ENCODE assay signal across 11 cellular contexts in genomic region chr17:73430165-73430680, GRCh38.
DNase-seq lines count a peak whose midpoint lies in the region; ATAC-seq, FAIRE-seq and TF ChIP-seq lines count a peak whose summit lies in the region.
"Had no signal": no experiment of that assay in that cellular context is flagged by ENCODE, and none has a peak within 500 bp of the region (broad histone marks: within the 10 kb centered on the region; RNA-seq: fewer than 3 reads in every experiment).

No MANE protein-coding gene starts in this region.

- ATAC-seq in Right ventricle myocardium superior (ENCODE audit: poor library complexity), result no peak
- no peak for ATAC-seq in heart right ventricle
- ATAC-seq in WTC11, result no peak
- no peak for ATAC-seq in GM21447 (IDR thresholded peaks at IDR 0.05; ENCODE audit: unreplicated experiment)

- TF ChIP-seq CTCF in heart right ventricle (IDR thresholded peaks at IDR 0.05) (no peak), WTC11 (IDR thresholded peaks at IDR 0.05) (no peak), foreskin fibroblast (IDR thresholded peaks at IDR 0.05; ENCODE audit: low read depth, low read length) (no peak)

- 78 to 83% methylated on average over 9 of the region's 9 CpGs for WGBS in heart right ventricle, 2 donors

- no peaks in the 10 kb centered on the region for H3K36me3 Mint-ChIP-seq in WTC11
- H3K36me3 Mint-ChIP-seq: activated CD4-positive, alpha-beta memory T cell treated with anti-CD3 and anti-CD28 coated beads for 36 hours had no signal

- POLR2A ChIA-PET in WTC11 (lab: Charles Lee), result interaction anchor here (0.6 kb wide), 1 partner anchor 472 kb away, joined by 3 read pairs; no protein-coding TSS in a partner anchor

- DNase-seq in Right ventricle myocardium superior, result peak; percentile 28
- no peak for DNase-seq in heart right ventricle
- peak; percentile 16 for DNase-seq in NCI-H2029 (lab: John Stamatoyannopoulos, UW)
- no peak for DNase-seq in WTC11 (ENCODE audit: low spot score)
- no peak for DNase-seq in urothelium cell line (ENCODE audit: low spot score)
- no peak for DNase-seq in activated naive CD4-positive, alpha-beta T cell treated with anti-CD3 and anti-CD28 coated beads, Interleukin-2, amount 50 U/mL, for 16 hours
- no peak for DNase-seq in foreskin fibroblast

- no peak overlapping the region for H3K4me3 Mint-ChIP-seq in WTC11
- H3K4me3 Mint-ChIP-seq: activated CD4-positive, alpha-beta memory T cell treated with anti-CD3 and anti-CD28 coated beads for 36 hours had no signal

- H3K9me3 Mint-ChIP-seq in WTC11, result no peaks in the 10 kb centered on the region
- H3K9me3 Mint-ChIP-seq: activated CD4-positive, alpha-beta memory T cell treated with anti-CD3 and anti-CD28 coated beads for 36 hours had no signal

- intact Hi-C loops in Right ventricle myocardium superior (cut with DNase I) (no loop called here), heart right ventricle (cut with DNase I) (loop anchor here (5.0 to 10.0 kb wide), 10 partner anchors 105 to 747 kb away; partner anchors contain the start of gene SDK2 (in 2 of the 10))

- FAIRE-seq in urothelium cell line (lab: Jason Lieb, UNC), result peak; percentile 48

- peaks cover 19% of the 10 kb centered on the region for H3K4me1 Mint-ChIP-seq in WTC11

- H3K27me3 Mint-ChIP-seq in WTC11 (ENCODE audit: low read depth), result no peaks in the 10 kb centered on the region

- H3K4me1 ChIP-seq in heart right ventricle, result peaks cover 0 to 15% (median 8%) of the 10 kb centered on the region in 9 donors
- H3K4me1 ChIP-seq: psoas muscle, SJSA1 had no signal

- no peak overlapping the region for H3K27ac ChIP-seq in heart right ventricle
- H3K27ac ChIP-seq: psoas muscle, SJSA1 had no signal

- CTCF ChIA-PET in WTC11 (lab: Charles Lee), result interaction anchor here (0.6 to 2.9 kb wide), 32 partner anchors 9 to 705 kb away, joined by 3 to 36 read pairs (median 4); partner anchors contain the start of gene SDK2

- H3K9me3 ChIP-seq in heart right ventricle, result no peaks in the 10 kb centered on the region
- H3K9me3 ChIP-seq: psoas muscle, SJSA1 had no signal

- H3K36me3 ChIP-seq in heart right ventricle, result no peaks in the 10 kb centered on the region
- H3K36me3 ChIP-seq: SJSA1 had no signal

- no peak overlapping the region for H3K27ac Mint-ChIP-seq in WTC11
- H3K27ac Mint-ChIP-seq: activated CD4-positive, alpha-beta memory T cell treated with anti-CD3 and anti-CD28 coated beads for 36 hours had no signal

- H3K4me3 ChIP-seq in heart right ventricle (no peak overlapping the region), foreskin fibroblast (ENCODE audit: low read depth in 1 of 2, low read length in 2 of 2) (no peak overlapping the region)
- H3K4me3 ChIP-seq: psoas muscle, SJSA1 had no signal

- peaks cover 0 to 4% (median 0%) of the 10 kb centered on the region in 7 donors for H3K27me3 ChIP-seq in heart right ventricle

TF ChIP-seq in WTC11, 78 proteins besides CTCF, POLR2A, EP300 and RAD21:
- TF ChIP-seq FOXP1 (CRISPR knock-in tag; IDR thresholded peaks at IDR 0.05; ENCODE audit: borderline replicate concordance) (0 out of 2 replicates have a peak, but pooled peaks have one; percentile 11), JAZF1 (CRISPR knock-in tag; IDR thresholded peaks at IDR 0.05) (no peak)

Comparison
In these comparisons a context has a peak if more than half of its experiments do, and no peak if none do; other contexts are left out.
1. DNase-seq: peak in Right ventricle myocardium superior (single experiment) and NCI-H2029 (single experiment); none in heart right ventricle (0 of 2), WTC11 (single experiment), urothelium cell line (single experiment), activated naive CD4-positive, alpha-beta T cell treated with anti-CD3 and anti-CD28 coated beads, Interleukin-2, amount 50 U/mL, for 16 hours (single experiment) and foreskin fibroblast (0 of 2).